2 cellular contexts compared by ENCODE assay signal in the genomic region with DNA sequence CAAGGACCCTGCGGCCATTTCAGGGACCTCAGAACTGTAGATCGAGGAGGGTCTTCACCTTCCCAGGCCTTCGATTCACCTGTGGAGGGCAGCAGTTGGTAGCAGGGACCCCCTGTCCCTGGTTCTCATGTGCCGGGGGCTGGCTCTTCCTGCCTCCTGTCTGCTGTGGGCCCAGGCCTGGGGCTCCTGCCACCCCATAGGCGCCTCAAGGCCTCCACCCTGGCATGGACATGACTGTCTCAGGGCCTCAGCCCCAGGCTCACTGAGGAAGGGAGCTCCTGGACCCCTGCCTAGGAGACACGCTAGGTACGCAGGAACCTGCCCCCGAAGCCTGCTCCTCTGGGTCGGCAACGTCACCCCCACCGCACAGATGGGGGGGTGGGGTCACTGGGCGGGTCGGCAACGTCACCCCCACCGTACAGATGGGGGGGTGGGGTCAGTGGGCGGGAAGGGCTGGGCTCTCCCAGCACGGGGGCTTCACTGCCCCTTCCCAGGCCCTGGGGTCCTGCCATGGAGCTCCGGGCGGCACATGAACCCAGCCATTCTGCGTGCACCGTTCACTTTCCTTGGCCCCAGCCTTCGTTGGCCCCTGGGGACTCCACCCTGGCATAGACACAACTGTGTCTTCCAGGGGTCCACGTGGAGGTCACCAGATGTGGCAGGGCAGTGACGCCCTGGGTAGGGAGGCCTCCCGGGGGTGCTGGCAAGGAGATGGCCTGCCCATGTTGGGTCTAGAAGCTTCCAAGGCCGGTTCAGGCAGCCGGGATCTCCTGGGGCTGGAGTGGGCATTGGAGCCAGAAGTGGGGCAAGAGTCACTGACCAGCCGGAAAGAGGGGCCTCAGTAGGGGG.
TF ChIP-seq lines count a peak whose summit lies in the region.

No MANE protein-coding gene starts in this region.

TF ChIP-seq in H1, 55 proteins besides CTCF, POLR2A, EP300 and RAD21:
- no peak for TF ChIP-seq POLR2AphosphoS5 (IDR thresholded peaks at IDR 0.05; ENCODE audit: low read depth, low read length)
- TF ChIP-seq CREB1 (IDR thresholded peaks at IDR 0.05): no peak
- TF ChIP-seq BACH1 (IDR thresholded peaks at IDR 0.05; ENCODE audit: low read length): no peak
- no peak for TF ChIP-seq FOSL1 (IDR thresholded peaks at IDR 0.05; ENCODE audit: insufficient read depth, low read depth, low read length)
- TF ChIP-seq RFX5 (IDR thresholded peaks at IDR 0.05; ENCODE audit: borderline replicate concordance, low read depth, low read length): no peak
TF ChIP-seq in H1: peak in this region for 0.

TF ChIP-seq in HepG2, 621 proteins besides CTCF, POLR2A, EP300 and RAD21:
- TF ChIP-seq HNRNPL (IDR thresholded peaks at IDR 0.05; ENCODE audit: low read depth, low read length) (0 out of 2 replicates have a peak, but pooled peaks have one; percentile 32), ZNF678 (CRISPR knock-in tag; IDR thresholded peaks at IDR 0.05) (no peak), AGO2 (optimal IDR thresholded peaks at IDR 0.05; ENCODE audit: low read depth, low read length) (peak; percentile 38)
